7 cellular contexts compared by ENCODE assay signal in genomic region chr9:42243822-42244221, GRCh38.
DNase-seq lines count a peak whose midpoint lies in the region; ATAC-seq and TF ChIP-seq lines count a peak whose summit lies in the region.
"Not testable (repeated sequence)": the region's sequence is repeated elsewhere in the genome, so short reads cannot be mapped to it uniquely, and the experiment has no call there.

No MANE protein-coding gene starts in this region.

- not testable (repeated sequence) for H2AFZ ChIP-seq in PC-3 (ENCODE audit: low read length)
- peak overlapping the region; percentile 84 for H2AFZ ChIP-seq in neural progenitor cell (replicated peaks)

- H3K27me3 Mint-ChIP-seq in neural progenitor cell (ENCODE audit: insufficient read depth, low read depth); stimulated activated memory B cell treated with anti-CD40 and anti-IgM and Interleukin-4, amounts not matched to agents 10 μg/mL and 1 μg/mL and 100 μg/mL, for 72 hours: not testable (repeated sequence)

- H3K27ac Mint-ChIP-seq in neural progenitor cell; stimulated activated memory B cell treated with anti-CD40 and anti-IgM and Interleukin-4, amounts not matched to agents 10 μg/mL and 1 μg/mL and 100 μg/mL, for 72 hours: not testable (repeated sequence)

- not testable (repeated sequence) for H3K9me3 Mint-ChIP-seq in neural progenitor cell; stimulated activated memory B cell treated with anti-CD40 and anti-IgM and Interleukin-4, amounts not matched to agents 10 μg/mL and 1 μg/mL and 100 μg/mL, for 72 hours

- not testable (repeated sequence) for H3K9ac ChIP-seq in PC-3 (ENCODE audit: low read length); neural progenitor cell

- not testable (repeated sequence) for H3K9me2 ChIP-seq in PC-3 (replicated peaks; ENCODE audit: low read length)

- H3K9me3 ChIP-seq in PC-3 (ENCODE audit: low read length); RWPE2 (ENCODE audit: severe bottlenecking); neural progenitor cell (ENCODE audit: low read depth): not testable (repeated sequence)

- in situ Hi-C loops in brain microvascular endothelial cell (cut with HindIII; ENCODE audit: low pct_ligation_motif_present, low sequenced_read_pairs): not testable (repeated sequence)

- CTCF ChIA-PET in PC-3 (lab: Charles Lee): not testable (repeated sequence)

- H3K27me3 ChIP-seq in PC-3 (ENCODE audit: low read length); RWPE2 (ENCODE audit: insufficient read depth, poor library complexity, severe bottlenecking); brain microvascular endothelial cell (replicated peaks); neural progenitor cell: not testable (repeated sequence)

- not testable (repeated sequence) for BruUV-seq in PC-3 (replicated peaks; lab: Mats Ljungman, UMichigan)

- not testable (repeated sequence) for H3K27ac ChIP-seq in PC-3 (ENCODE audit: low read length); RWPE2 (ENCODE audit: poor library complexity, severe bottlenecking); brain microvascular endothelial cell; neural progenitor cell

- peak; percentile 61 for ATAC-seq in PC-3
- ATAC-seq in RWPE2 (ENCODE audit: low read depth): peak; percentile 46; the same call in 1 of the 3 replicates
- ATAC-seq in SK-N-SH treated with all-trans-retinoic acid at 6 μM for 48 hours: peak; percentile 76
- ATAC-seq in stimulated activated memory B cell treated with anti-CD40 and anti-IgM and Interleukin-4, amounts not matched to agents 10 μg/mL and 1 μg/mL and 100 μg/mL, for 72 hours: peak; percentile 28

- not testable (repeated sequence) for H4K20me1 ChIP-seq in PC-3 (ENCODE audit: low read length); neural progenitor cell (ENCODE audit: low read depth)

- H3K4me3 ChIP-seq in PC-3 (ENCODE audit: low read length); RWPE2 (ENCODE audit: severe bottlenecking); brain microvascular endothelial cell (ENCODE audit: low read depth, low read length); choroid plexus epithelial cell (ENCODE audit: low read depth, low read length); neural progenitor cell: not testable (repeated sequence)

- not testable (repeated sequence) for H3K4me1 Mint-ChIP-seq in neural progenitor cell; stimulated activated memory B cell treated with anti-CD40 and anti-IgM and Interleukin-4, amounts not matched to agents 10 μg/mL and 1 μg/mL and 100 μg/mL, for 72 hours

- POLR2A ChIA-PET in PC-3 (lab: Charles Lee; ENCODE audit: unreplicated experiment): not testable (repeated sequence)

- H3K4me3 Mint-ChIP-seq in neural progenitor cell; stimulated activated memory B cell treated with anti-CD40 and anti-IgM and Interleukin-4, amounts not matched to agents 10 μg/mL and 1 μg/mL and 100 μg/mL, for 72 hours: not testable (repeated sequence)

- not testable (repeated sequence) for TF ChIP-seq CTCF in PC-3 (conservative IDR thresholded peaks at IDR 0.05; ENCODE audit: low read depth, low read length); RWPE2 (IDR thresholded peaks at IDR 0.05; ENCODE audit: poor library complexity, severe bottlenecking); brain microvascular endothelial cell (IDR thresholded peaks at IDR 0.05; ENCODE audit: low read depth, low read length, missing control alignments); choroid plexus epithelial cell (conservative IDR thresholded peaks at IDR 0.05; ENCODE audit: low read depth, low read length); neural progenitor cell (IDR thresholded peaks at IDR 0.05)

- H3K36me3 Mint-ChIP-seq in neural progenitor cell; stimulated activated memory B cell treated with anti-CD40 and anti-IgM and Interleukin-4, amounts not matched to agents 10 μg/mL and 1 μg/mL and 100 μg/mL, for 72 hours: not testable (repeated sequence)

- not testable (repeated sequence) for H3K79me2 ChIP-seq in PC-3 (ENCODE audit: low read length); neural progenitor cell (ENCODE audit: low read depth)

- H3K36me3 ChIP-seq in PC-3 (ENCODE audit: low read depth, low read length); RWPE2 (ENCODE audit: low read depth); brain microvascular endothelial cell (replicated peaks); neural progenitor cell: not testable (repeated sequence)

- H3F3A ChIP-seq in PC-3 (ENCODE audit: low read length, unreplicated experiment); neural progenitor cell (ENCODE audit: low read depth): not testable (repeated sequence)

- H3K4me2 ChIP-seq in PC-3 (ENCODE audit: low read length); neural progenitor cell: not testable (repeated sequence)

- not testable (repeated sequence) for H3K4me1 ChIP-seq in PC-3 (ENCODE audit: insufficient read depth, low read length); RWPE2 (ENCODE audit: insufficient read depth, poor library complexity, severe bottlenecking); neural progenitor cell

- DNase-seq in PC-3; RWPE2 (ENCODE audit: low spot score); neural progenitor cell (ENCODE audit: low spot score): not testable (repeated sequence)
- DNase-seq in brain microvascular endothelial cell (peak; percentile 29), choroid plexus epithelial cell (ENCODE audit: low read depth) (peak; percentile 29)

- intact Hi-C loops in PC-3 (cut with micrococcal nuclease): not testable (repeated sequence)
